In genomic region chr12:113860950-113861349, GRCh38 we compare ENCODE assay signal across 12 cellular contexts.
DNase-seq lines count a peak whose midpoint lies in the region; ATAC-seq, FAIRE-seq and TF ChIP-seq lines count a peak whose summit lies in the region.
"Had no signal": no experiment of that assay in that cellular context is flagged by ENCODE, and none has a peak within 500 bp of the region (broad histone marks: within the 10 kb centered on the region; RNA-seq: fewer than 3 reads in every experiment).

No MANE protein-coding gene starts in this region.

- POLR2A ChIA-PET in H1 (lab: Charles Lee; ENCODE audit: partially characterized antibody), result interaction anchor here (0.7 to 2.9 kb wide), 10 partner anchors 10 to 92 kb away, joined by 3 to 14 read pairs (median 5); no protein-coding TSS in a partner anchor

- H2BK120ac ChIP-seq in H1 (replicated peaks; ENCODE audit: low read depth, low read length), result peak overlapping the region; percentile 87

- peak overlapping the region; percentile 95 for H4K91ac ChIP-seq in H1 (replicated peaks; ENCODE audit: insufficient read length, low read length)

- TF ChIP-seq EP300 in H1 (IDR thresholded peaks at IDR 0.05; ENCODE audit: borderline replicate concordance in 1 of 2, low read depth in 2 of 2, low read length in 2 of 2), result no peak

- H3K4me3 ChIP-seq in H1 (ENCODE audit: extremely low read depth in 1 of 4, insufficient read depth in 2 of 4, low read depth in 3 of 4, low read length in 4 of 4) (no peak overlapping the region), osteoblast (ENCODE audit: insufficient read depth, low read length) (no peak overlapping the region), heart right ventricle (no peak overlapping the region)
- H3K4me3 ChIP-seq: right lobe of liver, SK-N-MC had no signal

- peak overlapping the region; percentile 67; the same call in 1 of the 2 replicates for H3K27ac ChIP-seq in H1 (ENCODE audit: low read depth, low read length)
- H3K27ac ChIP-seq in osteoblast (ENCODE audit: low read depth, low read length), result peak overlapping the region; percentile 64
- no peak overlapping the region for H3K27ac ChIP-seq in heart right ventricle
- H3K27ac ChIP-seq: right lobe of liver, SK-N-MC had no signal

- H3K56ac ChIP-seq in H1 (replicated peaks; ENCODE audit: insufficient read length, low read depth, low read length), result no peak overlapping the region

- no peak overlapping the region for H3K23ac ChIP-seq in H1 (ENCODE audit: insufficient read length)

- peak overlapping the region; percentile 1 for H4K5ac ChIP-seq in H1 (ENCODE audit: insufficient read length, low read depth, low read length)

- H2AFZ ChIP-seq in H1 (ENCODE audit: low read length), result no peak overlapping the region
- H2AFZ ChIP-seq in osteoblast (ENCODE audit: low read length), result peak overlapping the region; percentile 44

- DNase-seq in GM04504 (ENCODE audit: low read depth) (peak; percentile 25), NOMO-1 treated with dmso at 0.1 percent for 144 hours (lab: John Stamatoyannopoulos, UW; ENCODE audit: unreplicated experiment) (peak; percentile 75), H1 (ENCODE audit: low read depth in 1 of 2, low spot score in 2 of 2) (no peak), osteoblast (ENCODE audit: insufficient read length, low spot score, missing footprints) (peak; percentile 97), Calu3 (no peak), heart right ventricle (no peak)
- DNase-seq in stimulated activated CD4-positive, alpha-beta T cell treated with anti-CD3 and anti-CD28 coated beads, Interleukin-15, amount 100 ng/mL, for 24 hours, result no peak
- DNase-seq: right lobe of liver; stimulated activated naive CD4-positive, alpha-beta T cell had no signal

- H3K79me2 ChIP-seq in H1 (ENCODE audit: control insufficient read depth in 1 of 2, insufficient read depth in 2 of 2, low read length in 2 of 2) (no peaks in the 10 kb centered on the region), osteoblast (ENCODE audit: insufficient read depth, low read length) (no peaks in the 10 kb centered on the region)

- H3K14ac ChIP-seq in H1 (ENCODE audit: insufficient read length), result no peak overlapping the region

- 75% methylated on average over 7 of the region's 7 CpGs; no CpG with 5 or more reads in 1 of the 2 experiments for WGBS in H1 (ENCODE audit: extremely low coverage in 1 of 2, insufficient coverage in 1 of 2, insufficient read length in 1 of 2, insufficient replicate concordance in 2 of 2, low coverage in 1 of 2, low lambda C conversion rate in 2 of 2, missing lambda C conversion rate in 1 of 2), 2 experiments
- 91 to 94% methylated on average over 7 of the region's 7 CpGs for WGBS in heart right ventricle, 2 donors

- peak overlapping the region; percentile 98 for H2BK20ac ChIP-seq in H1 (ENCODE audit: low read length)

- no peaks in the 10 kb centered on the region for H4K20me1 ChIP-seq in H1 (replicated peaks in 1 of 2; ENCODE audit: control insufficient read depth in 1 of 2, insufficient read depth in 2 of 2, low read length in 2 of 2)
- H4K20me1 ChIP-seq in osteoblast (ENCODE audit: insufficient read depth, low read length), result peaks cover 12% of the 10 kb centered on the region

- no peaks in the 10 kb centered on the region for H3K9me3 Mint-ChIP-seq in Calu3 (ENCODE audit: low read depth, unreplicated experiment)

- BruUV-seq in Calu3 (replicated peaks; lab: Mats Ljungman, UMichigan), result no TSS peak

- TF ChIP-seq CTCF in H1 (IDR thresholded peaks at IDR 0.05; ENCODE audit: control extremely low read depth in 1 of 3, insufficient read depth in 1 of 3, low read depth in 1 of 3, low read length in 3 of 3), result no peak
- TF ChIP-seq CTCF in osteoblast (IDR thresholded peaks at IDR 0.05; ENCODE audit: extremely low read depth, low read depth, low read length), result no peak
- no peak for TF ChIP-seq CTCF in Calu3 (IDR thresholded peaks at IDR 0.05; ENCODE audit: unreplicated experiment)
- no peak for TF ChIP-seq CTCF in heart right ventricle (IDR thresholded peaks at IDR 0.05)

- H2BK12ac ChIP-seq in H1 (ENCODE audit: low read depth, low read length), result peak overlapping the region; percentile 91

- H3K9me3 ChIP-seq in H1 (ENCODE audit: insufficient read depth in 2 of 2, low read depth in 1 of 2, low read length in 1 of 2), result no peaks in the 10 kb centered on the region
- no peaks in the 10 kb centered on the region for H3K9me3 ChIP-seq in osteoblast (ENCODE audit: low read depth, low read length)
- H3K9me3 ChIP-seq in heart right ventricle, result no peaks in the 10 kb centered on the region
- H3K9me3 ChIP-seq: right lobe of liver had no signal

- peak overlapping the region; percentile 88 for H4K8ac ChIP-seq in H1 (ENCODE audit: extremely low read depth, insufficient read depth, low read length)

- no peaks in the 10 kb centered on the region for H3K23me2 ChIP-seq in H1 (ENCODE audit: low read depth, low read length)

- ATAC-seq in HG03159 (IDR thresholded peaks at IDR 0.05; ENCODE audit: unreplicated experiment) (no peak), heart right ventricle (no peak)
- ATAC-seq: right lobe of liver had no signal

- 0 out of 2 replicates have a peak overlapping the region, but pooled peaks have one; percentile 20 for H2BK15ac ChIP-seq in H1 (ENCODE audit: low read length)

- H3K4me1 Mint-ChIP-seq in Calu3 (ENCODE audit: low read depth, unreplicated experiment), result no peaks in the 10 kb centered on the region

- peak overlapping the region; percentile 93 for H2BK5ac ChIP-seq in H1 (ENCODE audit: low read depth, low read length)

- CTCF ChIA-PET in H1 (lab: Charles Lee; ENCODE audit: partially characterized antibody), result interaction anchor here (0.7 to 4.6 kb wide), 25 partner anchors 10 to 687 kb away, joined by 3 to 36 read pairs (median 4); no protein-coding TSS in a partner anchor
- CTCF ChIA-PET in Calu3 (lab: Charles Lee), result no interaction called here

- no peaks in the 10 kb centered on the region for H3K27me3 ChIP-seq in H1 (replicated peaks in 1 of 4; ENCODE audit: control insufficient read depth in 3 of 4, extremely low read depth in 1 of 4, insufficient read depth in 3 of 4, low read length in 3 of 4)
- H3K27me3 ChIP-seq in osteoblast (ENCODE audit: insufficient read depth, low read length), result no peaks in the 10 kb centered on the region
- no peaks in the 10 kb centered on the region for H3K27me3 ChIP-seq in heart right ventricle
- H3K27me3 ChIP-seq: right lobe of liver had no signal

- H3K9ac ChIP-seq in H1 (replicated peaks in 1 of 4; ENCODE audit: extremely low read depth in 1 of 4, low read depth in 3 of 4, low read length in 3 of 4), result peak overlapping the region in 2 of 4 experiments; percentile 16 to 17; a peak in 2 of 7 replicates

- peak overlapping the region; percentile 60 for H3K18ac ChIP-seq in H1 (ENCODE audit: extremely low read depth, low read length)

- no peaks in the 10 kb centered on the region for H3K79me1 ChIP-seq in H1 (ENCODE audit: low read depth, low read length)

- H3K4me2 ChIP-seq in H1 (ENCODE audit: insufficient read depth in 1 of 2, low read depth in 2 of 2, low read length in 2 of 2), result peak overlapping the region in 1 of 2 experiments; percentile 65; a peak in 2 of 4 replicates
- H3K4me2 ChIP-seq in osteoblast (ENCODE audit: insufficient read depth, low read length), result no peak overlapping the region

- no peak overlapping the region for H3K4me3 Mint-ChIP-seq in Calu3 (ENCODE audit: low read depth, unreplicated experiment)

- no peak for TF ChIP-seq POLR2A in H1 (IDR thresholded peaks at IDR 0.05; ENCODE audit: control extremely low read depth in 1 of 2, low read depth in 2 of 2, low read length in 2 of 2)

- H3K4ac ChIP-seq in H1 (replicated peaks; ENCODE audit: insufficient read length, low read depth, low read length), result peak overlapping the region; percentile 15

- peaks cover 10% of the 10 kb centered on the region for H3K36me3 Mint-ChIP-seq in Calu3 (ENCODE audit: insufficient read depth, unreplicated experiment)

- peaks cover 23 to 47% (median 35%) of the 10 kb centered on the region in 4 experiments for H3K4me1 ChIP-seq in H1 (replicated peaks in 1 of 4; ENCODE audit: control insufficient read depth in 3 of 4, insufficient read depth in 4 of 4, low read length in 3 of 4)
- peaks cover 24% of the 10 kb centered on the region for H3K4me1 ChIP-seq in osteoblast (ENCODE audit: insufficient read depth, low read length)
- H3K4me1 ChIP-seq in heart right ventricle, result peaks cover 0 to 19% (median 5%) of the 10 kb centered on the region in 9 donors
- H3K4me1 ChIP-seq: right lobe of liver had no signal

- no peak for TF ChIP-seq RAD21 in H1 (IDR thresholded peaks at IDR 0.05 in 1 of 2, conservative IDR thresholded peaks at IDR 0.05 in 1 of 2; ENCODE audit: low read depth in 2 of 2, low read length in 2 of 2)

- peaks cover 0 to 4% (median 2%) of the 10 kb centered on the region in 4 experiments; a peak in 2 of 8 replicates for H3K36me3 ChIP-seq in H1 (ENCODE audit: control insufficient read depth in 2 of 4, insufficient read depth in 4 of 4, low read length in 3 of 4)
- peaks cover 8% of the 10 kb centered on the region for H3K36me3 ChIP-seq in osteoblast (ENCODE audit: insufficient read depth, low read length)
- H3K36me3 ChIP-seq in heart right ventricle, result peaks cover 0 to 40% (median 5%) of the 10 kb centered on the region in 9 donors
- H3K36me3 ChIP-seq: right lobe of liver had no signal

- H3K27ac Mint-ChIP-seq in Calu3 (ENCODE audit: unreplicated experiment), result no peak overlapping the region

- no peak for FAIRE-seq in H1 (lab: Jason Lieb, UNC)
- FAIRE-seq: colon had no signal

- intact Hi-C loops in Calu3 (cut with micrococcal nuclease; ENCODE audit: unreplicated experiment), result no loop called here
- intact Hi-C loops in heart right ventricle (cut with DNase I), result no loop called here

- peak overlapping the region; percentile 96 for H2AK5ac ChIP-seq in H1 (ENCODE audit: low read depth, low read length)

- no peaks in the 10 kb centered on the region for H3K27me3 Mint-ChIP-seq in Calu3 (ENCODE audit: unreplicated experiment)

TF ChIP-seq in H1, 55 proteins besides CTCF, POLR2A, EP300 and RAD21:
- TF ChIP-seq RNF2 (IDR thresholded peaks at IDR 0.05; ENCODE audit: borderline replicate concordance, low read depth, low read length, missing control alignments, poor library complexity, severe bottlenecking) (no peak), CHD1 (IDR thresholded peaks at IDR 0.05; ENCODE audit: low read depth, low read length) (no peak), CEBPB (IDR thresholded peaks at IDR 0.05; ENCODE audit: low read depth, low read length) (peak; percentile 58; the same call in 1 of the 2 replicates)

Comparison
In these comparisons a context has a peak if more than half of its experiments do, and no peak if none do; other contexts are left out.
1. DNase-seq: peak in GM04504 (single experiment), NOMO-1 treated with dmso at 0.1 percent for 144 hours (single experiment) and osteoblast (single experiment); none in H1 (0 of 2), stimulated activated CD4-positive, alpha-beta T cell treated with anti-CD3 and anti-CD28 coated beads, Interleukin-15, amount 100 ng/mL, for 24 hours (single experiment), Calu3 (single experiment) and heart right ventricle (0 of 2).
2. H3K27ac ChIP-seq: peak in H1 (single experiment) and osteoblast (single experiment); none in heart right ventricle (0 of 10).